12 cellular contexts compared by ENCODE assay signal in genomic region chr7:112266595-112267270, GRCh38.
DNase-seq lines count a peak whose midpoint lies in the region; FAIRE-seq and TF ChIP-seq lines count a peak whose summit lies in the region.
"Had no signal": no experiment of that assay in that cellular context is flagged by ENCODE, and none has a peak within 500 bp of the region (broad histone marks: within the 10 kb centered on the region; RNA-seq: fewer than 3 reads in every experiment).

No MANE protein-coding gene starts in this region.

- no peak overlapping the region for H3K4me3 ChIP-seq in cardiac fibroblast (replicated peaks in 1 of 2; ENCODE audit: low read depth in 2 of 2, low read length in 2 of 2)
- H3K4me3 ChIP-seq: gastroesophageal sphincter had no signal

- no peak for DNase-seq in H54 (ENCODE audit: insufficient read length, low spot score)
- DNase-seq in MV-4-11 (lab: John Stamatoyannopoulos, UW) = peak; percentile 50
- peak; percentile 38 to 67 for DNase-seq in cardiac fibroblast (ENCODE audit: low read depth in 2 of 2)
- peak; percentile 28 for DNase-seq in pons (ENCODE audit: low spot score)
- DNase-seq in stimulated activated CD4-positive, alpha-beta T cell treated with anti-CD3 and anti-CD28 coated beads, Interleukin-15, amount 100 ng/mL, for 24 hours = no peak
- DNase-seq in LoVo (ENCODE audit: low spot score) = no peak
- DNase-seq in GM20000 (ENCODE audit: low spot score) = no peak
- DNase-seq: activated naive CD8-positive, alpha-beta T cell treated with anti-CD3 and anti-CD28 coated beads, Interleukin-2, amount 50 U/mL, for 24 hours; COR-L47; naive thymus-derived CD8-positive, alpha-beta T cell; NCI-H510A treated with DMSO at 0.1 percent for 48 hours had no signal

- FAIRE-seq in H54 (lab: Jason Lieb, UNC) = peak; percentile 43

- TF ChIP-seq POLR2A in H54 (IDR thresholded peaks at IDR 0.05; ENCODE audit: low read depth, low read length) = no peak

- TF ChIP-seq CTCF in cardiac fibroblast (IDR thresholded peaks at IDR 0.05; ENCODE audit: low read depth, low read length) (no peak), GM20000 (IDR thresholded peaks at IDR 0.05; ENCODE audit: extremely low read depth, missing control alignments) (no peak)

Comparison
In these comparisons a context has a peak if more than half of its experiments do, and no peak if none do; other contexts are left out.
1. DNase-seq: peak in MV-4-11 (single experiment), cardiac fibroblast (2 of 2) and pons (single experiment); none in H54 (single experiment), stimulated activated CD4-positive, alpha-beta T cell treated with anti-CD3 and anti-CD28 coated beads, Interleukin-15, amount 100 ng/mL, for 24 hours (single experiment), LoVo (single experiment) and GM20000 (single experiment).